16 cellular contexts compared by ENCODE assay signal in genomic region chr6:77474286-77474956, GRCh38. TPM values are rescaled to one million over a fixed set of nuclear protein-coding genes. Genes with fewer than 3 reads are reported as not detected.
A peak's percentile ranks its signal among the peaks of the same experiment; 100 is the strongest.
DNase-seq lines count a peak whose midpoint lies in the region; ATAC-seq and TF ChIP-seq lines count a peak whose summit lies in the region.
"Had no signal": no experiment of that assay in that cellular context is flagged by ENCODE, and none has a peak within 500 bp of the region (broad histone marks: within the 10 kb centered on the region; RNA-seq: fewer than 3 reads in every experiment).

No MANE protein-coding gene starts in this region.

- no peaks in the 10 kb centered on the region for H3K9me3 ChIP-seq in osteoblast (ENCODE audit: low read depth, low read length)
- H3K9me3 ChIP-seq: mucosa of descending colon had no signal

- H3K4me3 ChIP-seq in WI38 (ENCODE audit: low read depth, low read length) = peak overlapping the region; percentile 41
- H3K4me3 ChIP-seq in osteoblast (ENCODE audit: insufficient read depth, low read length) = no peak overlapping the region
- H3K4me3 ChIP-seq: mucosa of descending colon had no signal

- no peak overlapping the region for H3K27ac ChIP-seq in osteoblast (ENCODE audit: low read depth, low read length)
- H3K27ac ChIP-seq: WERI-Rb-1 had no signal

- peaks cover 5% of the 10 kb centered on the region for H3K27me3 Mint-ChIP-seq in activated naive CD4-positive, alpha-beta T cell treated with anti-CD3 and anti-CD28 coated beads, Interleukin-2, amount 50 U/mL, for 24 hours

- no peaks in the 10 kb centered on the region for H3K36me3 Mint-ChIP-seq in activated naive CD4-positive, alpha-beta T cell treated with anti-CD3 and anti-CD28 coated beads, Interleukin-2, amount 50 U/mL, for 24 hours

- H3K4me3 Mint-ChIP-seq in activated naive CD4-positive, alpha-beta T cell treated with anti-CD3 and anti-CD28 coated beads, Interleukin-2, amount 50 U/mL, for 24 hours = peak overlapping the region; percentile 45

- H3K27ac Mint-ChIP-seq in activated naive CD4-positive, alpha-beta T cell treated with anti-CD3 and anti-CD28 coated beads, Interleukin-2, amount 50 U/mL, for 24 hours = no peak overlapping the region

- H3K79me2 ChIP-seq in osteoblast (ENCODE audit: insufficient read depth, low read length) = no peaks in the 10 kb centered on the region

- DNase-seq in activated naive CD4-positive, alpha-beta T cell treated with Interleukin-2 at 50 U/mL for 16 hours = no peak
- DNase-seq in osteoblast (ENCODE audit: insufficient read length, low spot score, missing footprints) (peak; percentile 52), SKM-1 (lab: John Stamatoyannopoulos, UW; ENCODE audit: unreplicated experiment) (no peak), AG08395 (ENCODE audit: low spot score) (no peak), left ventricle myocardium superior (no peak)
- DNase-seq: activated T-cell treated with anti-CD3 and anti-CD28 coated beads for 4 hours, AML-193, anterior cingulate cortex, DMS153, NCI-H1105 treated with DMSO at 0.1 percent for 48 hours, NCI-H345, WERI-Rb-1 had no signal

- H3K36me3 ChIP-seq in osteoblast (ENCODE audit: insufficient read depth, low read length) = no peaks in the 10 kb centered on the region
- H3K36me3 ChIP-seq: WERI-Rb-1 had no signal

- TF ChIP-seq CTCF in WI38 (IDR thresholded peaks at IDR 0.05; ENCODE audit: low read depth, low read length) = no peak
- no peak for TF ChIP-seq CTCF in osteoblast (IDR thresholded peaks at IDR 0.05; ENCODE audit: extremely low read depth, low read depth, low read length)

- no peaks in the 10 kb centered on the region for H3K4me1 ChIP-seq in osteoblast (ENCODE audit: insufficient read depth, low read length)

- no peaks in the 10 kb centered on the region for H4K20me1 ChIP-seq in osteoblast (ENCODE audit: insufficient read depth, low read length)

- ATAC-seq in HG02610 (IDR thresholded peaks at IDR 0.05; ENCODE audit: unreplicated experiment) = peak; percentile 63
- ATAC-seq in left ventricle myocardium superior = no peak
- ATAC-seq: mucosa of descending colon had no signal

- no peaks in the 10 kb centered on the region for H3K27me3 ChIP-seq in osteoblast (ENCODE audit: insufficient read depth, low read length)

- intact Hi-C loops in left ventricle myocardium superior (cut with micrococcal nuclease) = no loop called here

- peaks cover 17% of the 10 kb centered on the region for H3K4me1 Mint-ChIP-seq in activated naive CD4-positive, alpha-beta T cell treated with anti-CD3 and anti-CD28 coated beads, Interleukin-2, amount 50 U/mL, for 24 hours

- peak overlapping the region; percentile 1 for H3K4me2 ChIP-seq in osteoblast (ENCODE audit: insufficient read depth, low read length)

- H3K9me3 Mint-ChIP-seq in activated naive CD4-positive, alpha-beta T cell treated with anti-CD3 and anti-CD28 coated beads, Interleukin-2, amount 50 U/mL, for 24 hours = no peaks in the 10 kb centered on the region

- H2AFZ ChIP-seq in osteoblast (ENCODE audit: low read length) = no peak overlapping the region

RNA-seq across cellular contexts. Expression of gene HTR1B, which starts 11.1 kb away (rescaled TPM):
- total RNA-seq in osteoblast (not detected in 2 replicates), left ventricle myocardium superior (not detected)
